ENCODE assay signal across 1 cellular context in genomic region chr1:151494741-151495281, GRCh38.
TF ChIP-seq lines count a peak whose summit lies in the region.

No MANE protein-coding gene starts in this region.

TF ChIP-seq in Ishikawa, 13 proteins besides CTCF, POLR2A, EP300 and RAD21 (continued from another document):
- TF ChIP-seq TAF1 (IDR thresholded peaks at IDR 0.05; ENCODE audit: low read depth) (no peak), NFIC (IDR thresholded peaks at IDR 0.05) (peak; percentile 99), TEAD4 (IDR thresholded peaks at IDR 0.05) (peak; percentile 98), CREB1 (IDR thresholded peaks at IDR 0.05; ENCODE audit: low read depth) (0 out of 2 replicates have a peak, but pooled peaks have one; percentile 35), MAX (IDR thresholded peaks at IDR 0.05) (peak; percentile 36; the same call in 1 of the 2 replicates), ZBTB7A (IDR thresholded peaks at IDR 0.05; ENCODE audit: low read depth) (0 out of 2 replicates have a peak, but pooled peaks have one; percentile 64), EGR1 (IDR thresholded peaks at IDR 0.05) (peak; percentile 30; the same call in 1 of the 2 replicates), FOXM1 (IDR thresholded peaks at IDR 0.05; ENCODE audit: borderline replicate concordance, low read depth) (peak; percentile 75; the same call in 1 of the 2 replicates)
